8 cellular contexts compared by ENCODE assay signal in the genomic region with DNA sequence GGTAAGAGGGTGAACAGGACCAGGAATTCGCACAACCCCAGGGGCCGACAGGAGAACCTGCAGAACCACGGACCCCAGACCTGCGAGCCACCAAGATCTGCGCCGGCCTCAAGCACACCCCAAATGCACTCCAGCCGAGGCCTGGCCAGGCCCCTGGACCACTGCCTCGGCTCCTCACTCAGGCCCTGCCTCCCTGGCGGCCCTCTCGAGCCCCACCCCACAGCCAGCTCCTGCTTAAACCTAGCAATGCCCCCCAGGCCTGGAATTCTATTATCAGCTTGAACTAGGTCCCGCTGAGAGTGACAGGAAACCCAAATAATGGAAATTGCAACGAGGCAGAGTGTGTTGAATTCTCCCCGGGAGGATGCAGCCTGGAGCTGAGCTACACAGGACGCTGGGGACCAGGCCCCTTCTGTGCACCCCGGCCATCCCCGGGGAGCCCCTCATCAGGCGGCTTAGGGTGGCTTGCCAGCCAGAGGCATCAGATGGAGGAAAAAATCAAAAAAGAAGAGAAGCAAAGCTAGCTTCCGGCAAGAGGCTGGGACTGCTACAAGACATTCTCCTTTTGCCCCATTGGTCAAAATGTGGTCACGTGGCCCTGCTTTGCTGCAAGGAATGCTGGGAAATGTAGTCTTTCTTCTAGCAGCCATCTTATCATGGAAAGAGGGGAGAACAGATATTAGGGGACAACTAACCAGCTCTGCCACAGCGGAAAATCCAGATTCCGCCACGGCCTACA. TPM values are rescaled to one million over a fixed set of nuclear protein-coding genes. Genes with fewer than 3 reads are reported as not detected.
A peak's percentile ranks its signal among the peaks of the same experiment; 100 is the strongest.
DNase-seq lines count a peak whose midpoint lies in the region; ATAC-seq and TF ChIP-seq lines count a peak whose summit lies in the region.

No MANE protein-coding gene starts in this region.

- H2AFZ ChIP-seq in Loucy (ENCODE audit: low read length), result peak overlapping the region; percentile 96

- H3K9me2 ChIP-seq in Loucy (replicated peaks; ENCODE audit: low read depth, low read length), result no peaks in the 10 kb centered on the region

- H3K4me1 ChIP-seq in Loucy (ENCODE audit: insufficient read depth, low read length, poor library complexity, severe bottlenecking), result no peaks in the 10 kb centered on the region

- H4K20me1 ChIP-seq in Loucy (ENCODE audit: insufficient read depth, low read length, poor library complexity, severe bottlenecking), result no peaks in the 10 kb centered on the region

- H3K79me2 ChIP-seq in Loucy (ENCODE audit: insufficient read depth, low read length), result no peaks in the 10 kb centered on the region

- CTCF ChIA-PET in GM10248 (lab: Yijun Ruan, JAX), result interaction anchor here (2.1 to 3.6 kb wide), 2 partner anchors 12 to 20 kb away, joined by 7 to 21 read pairs; no protein-coding TSS in a partner anchor
- CTCF ChIA-PET in activated naive CD4-positive, alpha-beta T cell treated with anti-CD3 and anti-CD28 coated beads, Interleukin-2, amount 10 ng/mL, durations not matched to agents 7 days and 5 days (lab: Charles Lee), result interaction anchor here (0.7 to 1.7 kb wide), 3 partner anchors 12 to 17 kb away, joined by 3 to 11 read pairs (median 5); no protein-coding TSS in a partner anchor

- H3F3A ChIP-seq in Loucy (ENCODE audit: low read depth), result no peaks in the 10 kb centered on the region

- POLR2A ChIA-PET in GM10248 (lab: Yijun Ruan, JAX), result no interaction called here

- H3K9me3 Mint-ChIP-seq in activated naive CD4-positive, alpha-beta T cell treated with anti-CD3 and anti-CD28 coated beads, Interleukin-2, amount 10 ng/mL, durations not matched to agents 7 days and 5 days, result no peaks in the 10 kb centered on the region

- no peak for TF ChIP-seq CTCF in GM10248 (IDR thresholded peaks at IDR 0.05; ENCODE audit: control extremely low read depth, extremely low read depth, low read depth, missing control alignments)
- no peak for TF ChIP-seq CTCF in Loucy (conservative IDR thresholded peaks at IDR 0.05; ENCODE audit: low read length)
- no peak for TF ChIP-seq CTCF in omental fat pad (IDR thresholded peaks at IDR 0.05)

- H3K36me3 ChIP-seq in Loucy (ENCODE audit: insufficient read depth, low read length), result no peaks in the 10 kb centered on the region

- H3K4me1 Mint-ChIP-seq in activated naive CD4-positive, alpha-beta T cell treated with anti-CD3 and anti-CD28 coated beads, Interleukin-2, amount 10 ng/mL, durations not matched to agents 7 days and 5 days, result peaks cover 22% of the 10 kb centered on the region

- no peaks in the 10 kb centered on the region for H3K27me3 Mint-ChIP-seq in activated naive CD4-positive, alpha-beta T cell treated with anti-CD3 and anti-CD28 coated beads, Interleukin-2, amount 10 ng/mL, durations not matched to agents 7 days and 5 days

- in situ Hi-C loops in SK-MEL-5 (cut with HindIII; ENCODE audit: low pct_unique_long_range_greater_than_20kb, low sequenced_read_pairs), result no loop called here

- H3K4me3 Mint-ChIP-seq in activated naive CD4-positive, alpha-beta T cell treated with anti-CD3 and anti-CD28 coated beads, Interleukin-2, amount 10 ng/mL, durations not matched to agents 7 days and 5 days, result peak overlapping the region; percentile 62

- peak; percentile 45 for ATAC-seq in omental fat pad (ENCODE audit: low FRiP score)
- no peak for ATAC-seq in GM19455 (IDR thresholded peaks at IDR 0.05; ENCODE audit: unreplicated experiment)

- no peak overlapping the region for H3K9ac ChIP-seq in Loucy (ENCODE audit: low read depth, low read length, poor library complexity, severe bottlenecking)

- no peaks in the 10 kb centered on the region for H3K36me3 Mint-ChIP-seq in activated naive CD4-positive, alpha-beta T cell treated with anti-CD3 and anti-CD28 coated beads, Interleukin-2, amount 10 ng/mL, durations not matched to agents 7 days and 5 days

- no peaks in the 10 kb centered on the region for H3K9me3 ChIP-seq in Loucy (ENCODE audit: insufficient read depth, low read depth, low read length)

- H3K27me3 ChIP-seq in Loucy (ENCODE audit: insufficient read depth, low read length, poor library complexity, severe bottlenecking), result no peaks in the 10 kb centered on the region

- peak overlapping the region; percentile 54 for H3K4me2 ChIP-seq in Loucy (ENCODE audit: low read depth, low read length, poor library complexity, severe bottlenecking)

- peak overlapping the region; percentile 82 for H3K27ac Mint-ChIP-seq in activated naive CD4-positive, alpha-beta T cell treated with anti-CD3 and anti-CD28 coated beads, Interleukin-2, amount 10 ng/mL, durations not matched to agents 7 days and 5 days

- DNase-seq in GM10248 (ENCODE audit: extremely low spot score), result peak; percentile 93
- DNase-seq in SK-MEL-5 (ENCODE audit: low read depth, low spot score), result peak; percentile 99
- DNase-seq in activated naive CD4-positive, alpha-beta T cell treated with anti-CD3 and anti-CD28 coated beads, Interleukin-2, amount 10 ng/mL, durations not matched to agents 7 days and 5 days, result peak; percentile 91
- DNase-seq in germinal center (ENCODE audit: low spot score), result peak; percentile 95
- DNase-seq in omental fat pad (ENCODE audit: low spot score), result peak; percentile 91
- DNase-seq in superior temporal gyrus (ENCODE audit: extremely low spot score), result peak; percentile 99

- H3K4me3 ChIP-seq in Loucy (ENCODE audit: low read length, poor library complexity, severe bottlenecking), result peak overlapping the region; percentile 51

RNA-seq across cellular contexts. Expression of a gene that starts 2.4 kb away (rescaled TPM):
- not detected in 2 replicates for total RNA-seq in SK-MEL-5 (2014; rRNA removed; shearing (Covaris generic))
- polyA plus RNA-seq in SK-MEL-5 (2015; cell fraction: cytosol; rRNA removed), result not detected in 2 replicates
- polyA plus RNA-seq in SK-MEL-5 (2015; cell fraction: nucleus; rRNA removed), result not detected in 2 replicates
- total RNA-seq in omental fat pad, result not detected

RNA-seq across cellular contexts. Expression of a gene that starts 49.6 kb away (rescaled TPM):
- total RNA-seq in SK-MEL-5 (2014; rRNA removed; shearing (Covaris generic)), result 18.0 and 18.4 TPM in 2 replicates
- polyA plus RNA-seq in SK-MEL-5 (2015; cell fraction: cytosol; rRNA removed), result 24.5 and 29.7 TPM in 2 replicates
- polyA plus RNA-seq in SK-MEL-5 (2015; cell fraction: nucleus; rRNA removed), result 59.6 and 70.5 TPM in 2 replicates
- total RNA-seq in omental fat pad, result 1 to 10 TPM in 2 of 4 donors, under 1 TPM in 2; 0.28 to 5.2 (median 1.5) TPM
